Comparison of ENCODE assay signal across 27 cellular contexts in genomic region chr5:90095292-90096060, GRCh38.
"Had no signal": no experiment of that assay in that cellular context is flagged by ENCODE, and none has a peak within 500 bp of the region (broad histone marks: within the 10 kb centered on the region; RNA-seq: fewer than 3 reads in every experiment).

No MANE protein-coding gene starts in this region.

- H3K27ac ChIP-seq: gastroesophageal sphincter, heart left ventricle, stomach, suprapubic skin, transverse colon had no signal

- H3K4me1 ChIP-seq: gastroesophageal sphincter, stomach, suprapubic skin, transverse colon, uterus had no signal

- FAIRE-seq: small intestine had no signal

- H3K4me1 Mint-ChIP-seq: activated CD4-positive, alpha-beta memory T cell treated with anti-CD3 and anti-CD28 coated beads, Interleukin-2, amount 10 ng/mL, durations not matched to agents 7 days and 5 days; activated CD4-positive, alpha-beta T cell treated with anti-CD3 and anti-CD28 coated beads, Interleukin-2, amount 10 ng/mL, durations not matched to agents 24 days and 14 days; activated naive CD8-positive, alpha-beta T cell treated with anti-CD3 and anti-CD28 coated beads, Interleukin-2, amount 10 ng/mL, durations not matched to agents 7 days and 5 days; stimulated activated memory B cell treated with anti-CD40 and anti-IgM and Interleukin-4, amounts not matched to agents 10 μg/mL and 1 μg/mL and 100 μg/mL, for 72 hours had no signal

- H3K4me3 ChIP-seq: cardiac muscle cell, esophagus squamous epithelium, gastroesophageal sphincter, heart left ventricle, stomach, suprapubic skin, transverse colon, uterus had no signal

- H3K36me3 ChIP-seq: cardiac muscle cell, esophagus squamous epithelium, gastroesophageal sphincter, heart left ventricle, stomach, suprapubic skin, transverse colon, uterus had no signal

- DNase-seq: activated CD4-positive, alpha-beta memory T cell treated with anti-CD3 and anti-CD28 coated beads, Interleukin-2, amount 10 ng/mL, durations not matched to agents 7 days and 5 days; activated CD4-positive, alpha-beta T cell treated with anti-CD3 and anti-CD28 coated beads, Interleukin-2, amount 10 ng/mL, durations not matched to agents 24 days and 14 days; activated effector memory CD4-positive, alpha-beta T cell treated with Interleukin-2 at 50 U/mL for 16 hours; activated naive CD4-positive, alpha-beta T cell treated with anti-CD3 and anti-CD28 coated beads for 36 hours; activated naive CD8-positive, alpha-beta T cell treated with anti-CD3 and anti-CD28 coated beads, Interleukin-2, amount 10 ng/mL, durations not matched to agents 7 days and 5 days; activated T-cell treated with anti-CD3 and anti-CD28 coated beads, Interleukin-2, amount 50 U/mL, for 72 hours; amniotic stem cell; dermis blood vessel endothelial cell; effector CD8-positive, alpha-beta T cell; esophagus squamous epithelium; heart left ventricle; islet precursor cell; left colon; mesenchymal stem cell; nucleus accumbens; small intestine; stimulated activated CD4-positive, alpha-beta T cell treated with anti-CD3 and anti-CD28 coated beads, Interleukin-15, amount 100 ng/mL, for 24 hours; stomach; transverse colon; uterus had no signal

- ATAC-seq: activated CD4-positive, CD25-positive, alpha-beta regulatory T cell treated with anti-CD3 and anti-CD28 coated beads, Interleukin-2, amount 50 U/mL, for 24 hours; activated T-cell treated with anti-CD3 and anti-CD28 coated beads, Interleukin-2, amount 50 U/mL, for 72 hours; gastroesophageal sphincter; left colon; sciatic nerve; stimulated activated memory B cell treated with anti-CD40 and anti-IgM and Interleukin-4, amounts not matched to agents 10 μg/mL and 1 μg/mL and 100 μg/mL, for 72 hours had no signal

- H3K9me3 Mint-ChIP-seq: activated CD4-positive, alpha-beta memory T cell treated with anti-CD3 and anti-CD28 coated beads, Interleukin-2, amount 10 ng/mL, durations not matched to agents 7 days and 5 days; activated CD4-positive, alpha-beta T cell treated with anti-CD3 and anti-CD28 coated beads, Interleukin-2, amount 10 ng/mL, durations not matched to agents 24 days and 14 days; activated naive CD4-positive, alpha-beta T cell treated with anti-CD3 and anti-CD28 coated beads for 36 hours; activated naive CD8-positive, alpha-beta T cell treated with anti-CD3 and anti-CD28 coated beads, Interleukin-2, amount 10 ng/mL, durations not matched to agents 7 days and 5 days; stimulated activated memory B cell treated with anti-CD40 and anti-IgM and Interleukin-4, amounts not matched to agents 10 μg/mL and 1 μg/mL and 100 μg/mL, for 72 hours; T-helper 1 cell treated with Interleukin-12 subunit alpha and Interleukin-12 subunit beta and Interleukin-4 antibody, amounts not matched to agents 30 μg/mL and 1 μg/mL, for 36 hours had no signal

- H3K27me3 Mint-ChIP-seq: activated CD4-positive, alpha-beta memory T cell treated with anti-CD3 and anti-CD28 coated beads, Interleukin-2, amount 10 ng/mL, durations not matched to agents 7 days and 5 days; activated CD4-positive, alpha-beta T cell treated with anti-CD3 and anti-CD28 coated beads, Interleukin-2, amount 10 ng/mL, durations not matched to agents 24 days and 14 days; activated naive CD8-positive, alpha-beta T cell treated with anti-CD3 and anti-CD28 coated beads, Interleukin-2, amount 10 ng/mL, durations not matched to agents 7 days and 5 days; stimulated activated memory B cell treated with anti-CD40 and anti-IgM and Interleukin-4, amounts not matched to agents 10 μg/mL and 1 μg/mL and 100 μg/mL, for 72 hours had no signal

- H3K9me3 ChIP-seq: esophagus squamous epithelium, gastroesophageal sphincter, stomach, suprapubic skin, transverse colon, uterus had no signal

- H3K4me3 Mint-ChIP-seq: activated CD4-positive, alpha-beta memory T cell treated with anti-CD3 and anti-CD28 coated beads, Interleukin-2, amount 10 ng/mL, durations not matched to agents 7 days and 5 days; activated CD4-positive, alpha-beta T cell treated with anti-CD3 and anti-CD28 coated beads, Interleukin-2, amount 10 ng/mL, durations not matched to agents 24 days and 14 days; activated naive CD4-positive, alpha-beta T cell treated with anti-CD3 and anti-CD28 coated beads for 36 hours; activated naive CD8-positive, alpha-beta T cell treated with anti-CD3 and anti-CD28 coated beads, Interleukin-2, amount 10 ng/mL, durations not matched to agents 7 days and 5 days; activated T-cell treated with anti-CD3 and anti-CD28 coated beads, Interleukin-2, amount 50 U/mL, for 72 hours; stimulated activated memory B cell treated with anti-CD40 and anti-IgM and Interleukin-4, amounts not matched to agents 10 μg/mL and 1 μg/mL and 100 μg/mL, for 72 hours; T-helper 1 cell treated with Interleukin-12 subunit alpha and Interleukin-12 subunit beta and Interleukin-4 antibody, amounts not matched to agents 30 μg/mL and 1 μg/mL, for 36 hours had no signal

- H3K27ac Mint-ChIP-seq: activated CD4-positive, alpha-beta memory T cell treated with anti-CD3 and anti-CD28 coated beads, Interleukin-2, amount 10 ng/mL, durations not matched to agents 7 days and 5 days; activated CD4-positive, alpha-beta T cell treated with anti-CD3 and anti-CD28 coated beads, Interleukin-2, amount 10 ng/mL, durations not matched to agents 24 days and 14 days; activated naive CD4-positive, alpha-beta T cell treated with anti-CD3 and anti-CD28 coated beads for 36 hours; activated naive CD8-positive, alpha-beta T cell treated with anti-CD3 and anti-CD28 coated beads, Interleukin-2, amount 10 ng/mL, durations not matched to agents 7 days and 5 days; activated T-cell treated with anti-CD3 and anti-CD28 coated beads, Interleukin-2, amount 50 U/mL, for 72 hours; stimulated activated memory B cell treated with anti-CD40 and anti-IgM and Interleukin-4, amounts not matched to agents 10 μg/mL and 1 μg/mL and 100 μg/mL, for 72 hours; T-helper 1 cell treated with Interleukin-12 subunit alpha and Interleukin-12 subunit beta and Interleukin-4 antibody, amounts not matched to agents 30 μg/mL and 1 μg/mL, for 36 hours had no signal

- H3K27me3 ChIP-seq: cardiac muscle cell, esophagus squamous epithelium, gastroesophageal sphincter, heart left ventricle, stomach, suprapubic skin, transverse colon, uterus had no signal

- H3K36me3 Mint-ChIP-seq: activated naive CD8-positive, alpha-beta T cell treated with anti-CD3 and anti-CD28 coated beads, Interleukin-2, amount 10 ng/mL, durations not matched to agents 7 days and 5 days; stimulated activated memory B cell treated with anti-CD40 and anti-IgM and Interleukin-4, amounts not matched to agents 10 μg/mL and 1 μg/mL and 100 μg/mL, for 72 hours had no signal
